8 cellular contexts compared by ENCODE assay signal in genomic region chr3:178058629-178059028, GRCh38.
"Had no signal": no experiment of that assay in that cellular context is flagged by ENCODE, and none has a peak within 500 bp of the region (broad histone marks: within the 10 kb centered on the region; RNA-seq: fewer than 3 reads in every experiment).

No MANE protein-coding gene starts in this region.

- H3K4me3 ChIP-seq: stomach, tibial nerve, vagina had no signal

- DNase-seq: activated CD4-positive, alpha-beta T cell treated with anti-CD3 and anti-CD28 coated beads, Interleukin-2, amount 10 ng/mL, durations not matched to agents 24 days and 14 days; activated naive CD4-positive, alpha-beta T cell treated with anti-CD3 and anti-CD28 coated beads for 36 hours; activated T-cell treated with anti-CD3 and anti-CD28 coated beads for 4 hours; glutamatergic neuron; stomach had no signal

- ATAC-seq: WTC11 had no signal

- H3K9me3 ChIP-seq: stomach, tibial nerve, vagina had no signal

- H3K36me3 ChIP-seq: stomach, tibial nerve, vagina had no signal

- H3K27me3 ChIP-seq: stomach, tibial nerve, vagina had no signal

- H3K27ac ChIP-seq: tibial nerve had no signal
